In the genomic region with DNA sequence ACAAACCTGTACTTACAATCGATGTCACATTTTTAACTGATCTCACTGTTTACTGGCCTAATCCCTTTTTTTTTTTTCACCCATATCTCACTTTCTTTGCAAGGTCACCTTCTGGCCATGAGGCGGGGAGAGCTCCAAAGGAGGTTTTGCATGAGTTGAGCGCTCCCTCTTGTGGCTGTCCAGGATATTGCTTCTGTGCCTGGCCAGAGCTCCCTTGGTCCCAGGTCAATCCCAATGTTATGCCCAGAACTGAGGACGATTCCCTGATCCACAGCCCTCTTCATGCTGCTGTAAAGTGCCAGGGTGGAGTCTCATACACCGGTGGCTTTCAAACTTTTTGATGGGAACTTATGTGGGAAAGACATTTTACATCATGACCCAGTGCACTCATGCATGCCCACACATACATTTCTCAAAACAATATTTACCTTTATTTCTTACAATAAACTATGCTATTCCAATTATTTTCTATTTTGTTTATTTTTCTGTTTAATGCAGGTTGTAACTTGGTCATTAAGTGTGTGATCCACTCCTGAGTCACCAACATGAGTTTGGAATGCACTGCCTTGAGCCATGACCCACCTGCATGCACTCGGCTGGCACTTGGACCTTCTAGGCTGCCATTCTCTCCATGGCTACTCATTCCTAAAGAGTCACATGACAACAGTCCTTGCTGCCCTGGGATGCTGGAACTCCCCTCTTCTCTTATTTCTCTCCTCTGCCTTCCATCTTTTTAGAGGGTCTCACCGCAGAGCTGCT, we compare ENCODE assay signal across 8 cellular contexts. TPM values are rescaled to one million over a fixed set of nuclear protein-coding genes. Genes with fewer than 3 reads are reported as not detected.
A peak's percentile ranks its signal among the peaks of the same experiment; 100 is the strongest.
DNase-seq lines count a peak whose midpoint lies in the region; ATAC-seq and TF ChIP-seq lines count a peak whose summit lies in the region.

No MANE protein-coding gene starts in this region.

- peaks cover 39% of the 10 kb centered on the region for H3K27me3 Mint-ChIP-seq in activated CD4-positive, alpha-beta T cell treated with anti-CD3 and anti-CD28 coated beads, Interleukin-2, amount 10 ng/mL, durations not matched to agents 7 days and 5 days

- WGBS in lung, 2 donors = 30 to 31% methylated on average over 7 of the region's 7 CpGs

- H3K36me3 ChIP-seq in lung (ENCODE audit: control insufficient read depth in 2 of 2, insufficient read depth in 2 of 2, low read length in 2 of 2) = no peaks in the 10 kb centered on the region

- peak; percentile 89 to 95 for DNase-seq in NCI-H524 (lab: John Stamatoyannopoulos, UW)
- DNase-seq in activated CD4-positive, alpha-beta T cell treated with anti-CD3 and anti-CD28 coated beads, Interleukin-2, amount 10 ng/mL, durations not matched to agents 7 days and 5 days = peak; percentile 65
- DNase-seq in dorsolateral prefrontal cortex = peak; percentile 43 to 83 (median 70)
- peak; percentile 76 for DNase-seq in lung (ENCODE audit: low spot score)
- DNase-seq in stimulated activated CD8-positive, alpha-beta memory T cell treated with anti-CD3 and anti-CD28 coated beads, Interleukin-12 subunit alpha, Interleukin-12 subunit beta, amount 100 ng/mL, for 4 hours (ENCODE audit: low read depth) = peak; percentile 17
- no peak for DNase-seq in mesenteric fat pad (ENCODE audit: low spot score)

- H3K4me3 Mint-ChIP-seq in activated CD4-positive, alpha-beta T cell treated with anti-CD3 and anti-CD28 coated beads, Interleukin-2, amount 10 ng/mL, durations not matched to agents 7 days and 5 days = no peak overlapping the region

- no peaks in the 10 kb centered on the region for H3K4me1 ChIP-seq in lung (ENCODE audit: control insufficient read depth in 2 of 2, insufficient read depth in 2 of 2, low read length in 2 of 2)

- TF ChIP-seq CTCF in GM12872 (IDR thresholded peaks at IDR 0.05; ENCODE audit: insufficient read depth, low read depth, low read length) = peak; percentile 93
- TF ChIP-seq CTCF in dorsolateral prefrontal cortex (IDR thresholded peaks at IDR 0.05 in 54 of 56, conservative IDR thresholded peaks at IDR 0.05 in 2 of 56; ENCODE audit: low read depth in 1 of 56, partially characterized antibody in 56 of 56) = peak; percentile 62 to 98 (median 94)
- peak; percentile 82 for TF ChIP-seq CTCF in lung (IDR thresholded peaks at IDR 0.05; ENCODE audit: control extremely low read depth, extremely low read depth)

- H3K4me1 Mint-ChIP-seq in activated CD4-positive, alpha-beta T cell treated with anti-CD3 and anti-CD28 coated beads, Interleukin-2, amount 10 ng/mL, durations not matched to agents 7 days and 5 days = no peaks in the 10 kb centered on the region

- H3K27ac ChIP-seq in dorsolateral prefrontal cortex (no peak overlapping the region), lung (ENCODE audit: low read depth in 1 of 2, low read length in 1 of 2) (no peak overlapping the region)

- no peaks in the 10 kb centered on the region for H3K36me3 Mint-ChIP-seq in activated CD4-positive, alpha-beta T cell treated with anti-CD3 and anti-CD28 coated beads, Interleukin-2, amount 10 ng/mL, durations not matched to agents 7 days and 5 days (ENCODE audit: low read depth)

- no peak overlapping the region for H3K27ac Mint-ChIP-seq in activated CD4-positive, alpha-beta T cell treated with anti-CD3 and anti-CD28 coated beads, Interleukin-2, amount 10 ng/mL, durations not matched to agents 7 days and 5 days

- no peaks in the 10 kb centered on the region for H3K9me3 ChIP-seq in lung (ENCODE audit: control insufficient read depth in 2 of 2, insufficient read depth in 1 of 2, low read length in 1 of 2)

- ATAC-seq in HG03159 (IDR thresholded peaks at IDR 0.05; ENCODE audit: unreplicated experiment) (peak; percentile 92), lung (ENCODE audit: insufficient read depth, low FRiP score) (peak; percentile 90)

- no peaks in the 10 kb centered on the region for H3K9me3 Mint-ChIP-seq in activated CD4-positive, alpha-beta T cell treated with anti-CD3 and anti-CD28 coated beads, Interleukin-2, amount 10 ng/mL, durations not matched to agents 7 days and 5 days

- H3K27me3 ChIP-seq in dorsolateral prefrontal cortex (peaks cover 0 to 19% (median 3%) of the 10 kb centered on the region in 45 donors), lung (ENCODE audit: control insufficient read depth, insufficient read depth) (no peaks in the 10 kb centered on the region)

- POLR2A ChIA-PET in activated CD4-positive, alpha-beta T cell treated with anti-CD3 and anti-CD28 coated beads, Interleukin-2, amount 10 ng/mL, durations not matched to agents 7 days and 5 days (lab: Charles Lee) = no interaction called here

- CTCF ChIA-PET in activated CD4-positive, alpha-beta T cell treated with anti-CD3 and anti-CD28 coated beads, Interleukin-2, amount 10 ng/mL, durations not matched to agents 7 days and 5 days (lab: Charles Lee) = interaction anchor here (0.6 to 8.3 kb wide), 32 partner anchors 8 to 1421 kb away, joined by 3 to 107 read pairs (median 4); a partner anchor contains a TSS

- H3K4me3 ChIP-seq in dorsolateral prefrontal cortex (no peak overlapping the region), lung (no peak overlapping the region)

- intact Hi-C loops in dorsolateral prefrontal cortex (cut with DNase I) = loop anchor here (1.0 to 5.0 kb wide), 5 partner anchors 63 to 459 kb away; no protein-coding TSS in a partner anchor

RNA-seq across cellular contexts. Expression of a gene that starts 9.6 kb away (rescaled TPM):
- not detected for total RNA-seq in activated CD4-positive, alpha-beta T cell treated with anti-CD3 and anti-CD28 coated beads, Interleukin-2, amount 10 ng/mL, durations not matched to agents 7 days and 5 days
- total RNA-seq in dorsolateral prefrontal cortex = 10 to 100 TPM in 104 of 120 experiments, 1 to 10 TPM in 16; 2.8 to 96.1 (median 23.4) TPM
- 1 to 10 TPM in 1 of 2 donors, not detected in 1; 3.0 TPM for total RNA-seq in lung
- under 1 TPM; 0.24 to 0.27 TPM for polyA plus RNA-seq in lung
- not detected for total RNA-seq in mesenteric fat pad

RNA-seq across cellular contexts. Expression of a gene that starts 22.5 kb away (rescaled TPM):
- not detected for total RNA-seq in activated CD4-positive, alpha-beta T cell treated with anti-CD3 and anti-CD28 coated beads, Interleukin-2, amount 10 ng/mL, durations not matched to agents 7 days and 5 days
- total RNA-seq in dorsolateral prefrontal cortex = not detected
- total RNA-seq in lung = not detected
- not detected for polyA plus RNA-seq in lung
- total RNA-seq in mesenteric fat pad = not detected
